26 cellular contexts compared by ENCODE assay signal in genomic region chr5:69225859-69226258, GRCh38.
"Had no signal": no experiment of that assay in that cellular context is flagged by ENCODE, and none has a peak within 500 bp of the region (broad histone marks: within the 10 kb centered on the region; RNA-seq: fewer than 3 reads in every experiment).

No MANE protein-coding gene starts in this region.

- ATAC-seq: left lung; naive thymus-derived CD8-positive, alpha-beta T cell; stimulated activated naive B cell treated with anti-CD40 and anti-IgM and Interleukin-4, amounts not matched to agents 10 μg/mL and 1 μg/mL and 100 μg/mL, for 72 hours; stimulated activated naive CD8-positive, alpha-beta T cell treated with anti-CD3 and anti-CD28 coated beads, Interleukin-15, Interleukin-2, amounts not matched to agents 100 U/mL and 50 U/mL, for 24 hours had no signal

- H3K27me3 Mint-ChIP-seq: memory B cell; naive thymus-derived CD8-positive, alpha-beta T cell; progenitor cell of endocrine pancreas; stimulated activated naive B cell treated with anti-CD40 and anti-IgM and Interleukin-4, amounts not matched to agents 10 μg/mL and 1 μg/mL and 100 μg/mL, for 72 hours had no signal

- H3K4me3 Mint-ChIP-seq: immature natural killer cell; memory B cell; naive thymus-derived CD8-positive, alpha-beta T cell; nephron; neural crest cell; stimulated activated naive B cell treated with anti-CD40 and anti-IgM and Interleukin-4, amounts not matched to agents 10 μg/mL and 1 μg/mL and 100 μg/mL, for 72 hours had no signal

- H3K9me3 ChIP-seq: left lung, right atrium auricular region, right lobe of liver, stomach, testis, thyroid gland, transverse colon, upper lobe of left lung, vagina had no signal

- H3K27ac ChIP-seq: left lung, right atrium auricular region, right lobe of liver, stomach, testis, thyroid gland, upper lobe of left lung, vagina had no signal

- H3K27ac Mint-ChIP-seq: immature natural killer cell; memory B cell; progenitor cell of endocrine pancreas; stimulated activated naive B cell treated with anti-CD40 and anti-IgM and Interleukin-4, amounts not matched to agents 10 μg/mL and 1 μg/mL and 100 μg/mL, for 72 hours had no signal

- H3K4me1 Mint-ChIP-seq: nephron, neural crest cell had no signal

- FAIRE-seq: islet of Langerhans, kidney had no signal

- H3K27me3 ChIP-seq: left lung, right atrium auricular region, right lobe of liver, stomach, testis, thyroid gland, transverse colon, upper lobe of left lung, vagina had no signal

- H3K4me1 ChIP-seq: left lung, right atrium auricular region, testis, thyroid gland, upper lobe of left lung, vagina had no signal

- DNase-seq: hypothalamus; immature natural killer cell; kidney; left lung; midbrain; naive thymus-derived CD8-positive, alpha-beta T cell; nucleus accumbens; right lobe of liver; stimulated activated CD4-positive, alpha-beta T cell treated with anti-CD3 and anti-CD28 coated beads, Interleukin-12 subunit alpha, Interleukin-12 subunit beta, amount 100 ng/mL, for 4 hours; stimulated activated CD4-positive, alpha-beta T cell treated with anti-CD3 and anti-CD28 coated beads, Interleukin-15, amount 100 ng/mL, for 24 hours; stimulated activated CD4-positive, alpha-beta T cell treated with anti-CD3 and anti-CD28 coated beads, Interleukin-2, amount 100 ng/mL, for 24 hours; stimulated activated CD4-positive, alpha-beta T cell treated with anti-CD3 and anti-CD28 coated beads, Interleukin-4, amount 100 ng/mL, for 1 hour; stimulated activated naive B cell treated with anti-CD40 and anti-IgM and Interleukin-4, amounts not matched to agents 10 μg/mL and 1 μg/mL and 100 μg/mL, for 72 hours; stimulated activated naive CD8-positive, alpha-beta T cell treated with anti-CD3 and anti-CD28 coated beads, Interleukin-15, Interleukin-2, amounts not matched to agents 100 U/mL and 50 U/mL, for 24 hours; stomach; testis; thyroid gland; transverse colon; upper lobe of left lung had no signal

- H3K9me3 Mint-ChIP-seq: immature natural killer cell; memory B cell; naive thymus-derived CD8-positive, alpha-beta T cell; nephron; neural crest cell; stimulated activated naive B cell treated with anti-CD40 and anti-IgM and Interleukin-4, amounts not matched to agents 10 μg/mL and 1 μg/mL and 100 μg/mL, for 72 hours had no signal

- H3K4me3 ChIP-seq: left lung, right atrium auricular region, right lobe of liver, stomach, testis, thyroid gland, transverse colon, upper lobe of left lung, vagina had no signal
